ENCODE assay signal across 8 cellular contexts in the genomic region with DNA sequence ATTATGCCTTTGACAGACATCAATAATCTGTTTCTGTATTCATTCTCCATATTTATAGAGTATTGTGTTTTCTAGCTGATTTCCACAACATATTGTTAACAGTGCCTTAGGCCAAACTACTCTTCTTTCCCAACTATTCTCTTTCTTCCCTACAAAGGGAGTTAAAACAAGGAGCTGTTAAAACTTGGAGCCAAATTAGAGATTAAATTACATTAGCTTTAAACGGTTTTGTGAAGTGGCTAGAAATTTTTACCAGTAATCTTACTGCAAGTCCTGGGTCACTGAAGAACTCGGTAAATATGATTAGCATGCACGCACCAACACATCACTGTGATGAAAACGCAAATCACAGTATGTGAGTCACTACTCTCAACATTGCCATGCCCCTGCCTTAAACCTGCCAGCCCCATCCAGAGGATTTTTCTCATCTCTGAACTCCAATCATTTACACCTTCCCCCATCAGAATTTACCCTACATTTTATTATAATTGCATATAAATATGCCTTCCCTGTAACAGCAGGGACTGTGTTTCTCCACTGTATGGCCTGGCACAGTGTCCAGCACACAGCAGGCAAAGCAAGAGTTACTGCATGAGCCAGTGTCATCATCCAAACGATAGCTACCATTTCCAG. TPM values are rescaled to one million over a fixed set of nuclear protein-coding genes. Genes with fewer than 3 reads are reported as not detected.
A peak's percentile ranks its signal among the peaks of the same experiment; 100 is the strongest.
DNase-seq lines count a peak whose midpoint lies in the region; ATAC-seq and TF ChIP-seq lines count a peak whose summit lies in the region.

No MANE protein-coding gene starts in this region.

- DNase-seq in heart right ventricle (no peak), left ventricle myocardium superior (no peak), epithelial cell of proximal tubule (ENCODE audit: low read depth) (no peak), middle frontal gyrus (ENCODE audit: extremely low spot score, low spot score) (no peak)

- H3K27me3 ChIP-seq in heart right ventricle (no peaks in the 10 kb centered on the region), neutrophil (no peaks in the 10 kb centered on the region)

- intact Hi-C loops in heart right ventricle (cut with DNase I) = loop anchor here in 7 of 10 donors (2.0 to 10.0 kb wide), 5 partner anchors 43 to 549 kb away; partner anchors contain the start of genes CENPL (in 3 of the 7), DARS2 (in 3 of the 7) and RC3H1 (in 1 of the 7)
- intact Hi-C loops in left ventricle myocardium superior (cut with micrococcal nuclease) = no loop called here

- ATAC-seq in heart right ventricle (no peak), left ventricle myocardium superior (no peak), SK-N-SH treated with all-trans-retinoic acid at 6 μM for 48 hours (peak; percentile 30), GM21529 (IDR thresholded peaks at IDR 0.05; ENCODE audit: unreplicated experiment) (no peak), HG03039 (IDR thresholded peaks at IDR 0.05; ENCODE audit: unreplicated experiment) (no peak)

- peaks cover 0 to 10% (median 2%) of the 10 kb centered on the region in 11 donors for H3K9me3 ChIP-seq in heart right ventricle
- no peaks in the 10 kb centered on the region for H3K9me3 ChIP-seq in neutrophil

- peaks cover 0 to 14% (median 0%) of the 10 kb centered on the region in 9 donors for H3K36me3 ChIP-seq in heart right ventricle
- no peaks in the 10 kb centered on the region for H3K36me3 ChIP-seq in neutrophil

- no peak for TF ChIP-seq CTCF in heart right ventricle (IDR thresholded peaks at IDR 0.05)
- no peak for TF ChIP-seq CTCF in epithelial cell of proximal tubule (conservative IDR thresholded peaks at IDR 0.05; ENCODE audit: low read depth, low read length)
- no peak for TF ChIP-seq CTCF in neutrophil (IDR thresholded peaks at IDR 0.05)

- WGBS in heart right ventricle, 2 donors = 28 to 38% methylated on average over 5 of the region's 5 CpGs

- peaks cover 4 to 65% (median 37%) of the 10 kb centered on the region in 9 donors for H3K4me1 ChIP-seq in heart right ventricle
- H3K4me1 ChIP-seq in neutrophil (ENCODE audit: control insufficient read depth in 1 of 2, insufficient read depth in 1 of 2, low read depth in 1 of 2, low read length in 1 of 2) = peaks cover 40 to 53% of the 10 kb centered on the region in 2 experiments

- H3K27ac ChIP-seq in heart right ventricle (peak overlapping the region in 9 of 10 donors; percentile 83 to 96 (median 91)), neutrophil (peak overlapping the region; percentile 95)

- H3K4me3 ChIP-seq in heart right ventricle (peak overlapping the region in 9 of 10 donors; percentile 51 to 95 (median 86)), epithelial cell of proximal tubule (ENCODE audit: low read depth, low read length) (peak overlapping the region; percentile 82), neutrophil (ENCODE audit: low read depth in 1 of 2, low read length in 1 of 2) (peak overlapping the region; percentile 90 to 95)

TF ChIP-seq in SK-N-SH treated with all-trans-retinoic acid at 6 μM for 48 hours, 23 proteins besides CTCF, POLR2A, EP300 and RAD21:
- TF ChIP-seq ESRRG (CRISPR knock-in tag; IDR thresholded peaks at IDR 0.05) (no peak), BACH2 (CRISPR knock-in tag; IDR thresholded peaks at IDR 0.05; ENCODE audit: borderline replicate concordance) (no peak), CSDC2 (CRISPR knock-in tag; IDR thresholded peaks at IDR 0.05) (no peak), ZC3H10 (CRISPR knock-in tag; IDR thresholded peaks at IDR 0.05) (no peak), ZNF70 (CRISPR knock-in tag; IDR thresholded peaks at IDR 0.05) (no peak), SNAI2 (CRISPR knock-in tag; IDR thresholded peaks at IDR 0.05) (no peak), ZNF565 (CRISPR knock-in tag; conservative IDR thresholded peaks at IDR 0.05; ENCODE audit: low read depth) (no peak), ZFP3 (CRISPR knock-in tag; IDR thresholded peaks at IDR 0.05) (no peak), ARNTL (CRISPR knock-in tag; IDR thresholded peaks at IDR 0.05; ENCODE audit: borderline replicate concordance, low read depth) (no peak), ZNF8 (CRISPR knock-in tag; IDR thresholded peaks at IDR 0.05) (no peak)
- TF ChIP-seq, protein P1, sequence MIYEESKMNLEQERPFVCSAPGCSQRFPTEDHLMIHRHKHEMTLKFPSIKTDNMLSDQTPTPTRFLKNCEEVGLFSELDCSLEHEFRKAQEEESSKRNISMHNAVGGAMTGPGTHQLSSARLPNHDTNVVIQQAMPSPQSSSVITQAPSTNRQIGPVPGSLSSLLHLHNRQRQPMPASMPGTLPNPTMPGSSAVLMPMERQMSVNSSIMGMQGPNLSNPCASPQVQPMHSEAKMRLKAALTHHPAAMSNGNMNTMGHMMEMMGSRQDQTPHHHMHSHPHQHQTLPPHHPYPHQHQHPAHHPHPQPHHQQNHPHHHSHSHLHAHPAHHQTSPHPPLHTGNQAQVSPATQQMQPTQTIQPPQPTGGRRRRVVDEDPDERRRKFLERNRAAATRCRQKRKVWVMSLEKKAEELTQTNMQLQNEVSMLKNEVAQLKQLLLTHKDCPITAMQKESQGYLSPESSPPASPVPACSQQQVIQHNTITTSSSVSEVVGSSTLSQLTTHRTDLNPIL (CRISPR knock-in tag; IDR thresholded peaks at IDR 0.05; ENCODE audit: low read depth) = no peak
- TF ChIP-seq, protein P2, sequence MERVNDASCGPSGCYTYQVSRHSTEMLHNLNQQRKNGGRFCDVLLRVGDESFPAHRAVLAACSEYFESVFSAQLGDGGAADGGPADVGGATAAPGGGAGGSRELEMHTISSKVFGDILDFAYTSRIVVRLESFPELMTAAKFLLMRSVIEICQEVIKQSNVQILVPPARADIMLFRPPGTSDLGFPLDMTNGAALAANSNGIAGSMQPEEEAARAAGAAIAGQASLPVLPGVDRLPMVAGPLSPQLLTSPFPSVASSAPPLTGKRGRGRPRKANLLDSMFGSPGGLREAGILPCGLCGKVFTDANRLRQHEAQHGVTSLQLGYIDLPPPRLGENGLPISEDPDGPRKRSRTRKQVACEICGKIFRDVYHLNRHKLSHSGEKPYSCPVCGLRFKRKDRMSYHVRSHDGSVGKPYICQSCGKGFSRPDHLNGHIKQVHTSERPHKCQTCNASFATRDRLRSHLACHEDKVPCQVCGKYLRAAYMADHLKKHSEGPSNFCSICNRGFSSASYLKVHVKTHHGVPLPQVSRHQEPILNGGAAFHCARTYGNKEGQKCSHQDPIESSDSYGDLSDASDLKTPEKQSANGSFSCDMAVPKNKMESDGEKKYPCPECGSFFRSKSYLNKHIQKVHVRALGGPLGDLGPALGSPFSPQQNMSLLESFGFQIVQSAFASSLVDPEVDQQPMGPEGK (CRISPR knock-in tag; IDR thresholded peaks at IDR 0.05; ENCODE audit: borderline replicate concordance) = no peak
- TF ChIP-seq, protein P3, sequence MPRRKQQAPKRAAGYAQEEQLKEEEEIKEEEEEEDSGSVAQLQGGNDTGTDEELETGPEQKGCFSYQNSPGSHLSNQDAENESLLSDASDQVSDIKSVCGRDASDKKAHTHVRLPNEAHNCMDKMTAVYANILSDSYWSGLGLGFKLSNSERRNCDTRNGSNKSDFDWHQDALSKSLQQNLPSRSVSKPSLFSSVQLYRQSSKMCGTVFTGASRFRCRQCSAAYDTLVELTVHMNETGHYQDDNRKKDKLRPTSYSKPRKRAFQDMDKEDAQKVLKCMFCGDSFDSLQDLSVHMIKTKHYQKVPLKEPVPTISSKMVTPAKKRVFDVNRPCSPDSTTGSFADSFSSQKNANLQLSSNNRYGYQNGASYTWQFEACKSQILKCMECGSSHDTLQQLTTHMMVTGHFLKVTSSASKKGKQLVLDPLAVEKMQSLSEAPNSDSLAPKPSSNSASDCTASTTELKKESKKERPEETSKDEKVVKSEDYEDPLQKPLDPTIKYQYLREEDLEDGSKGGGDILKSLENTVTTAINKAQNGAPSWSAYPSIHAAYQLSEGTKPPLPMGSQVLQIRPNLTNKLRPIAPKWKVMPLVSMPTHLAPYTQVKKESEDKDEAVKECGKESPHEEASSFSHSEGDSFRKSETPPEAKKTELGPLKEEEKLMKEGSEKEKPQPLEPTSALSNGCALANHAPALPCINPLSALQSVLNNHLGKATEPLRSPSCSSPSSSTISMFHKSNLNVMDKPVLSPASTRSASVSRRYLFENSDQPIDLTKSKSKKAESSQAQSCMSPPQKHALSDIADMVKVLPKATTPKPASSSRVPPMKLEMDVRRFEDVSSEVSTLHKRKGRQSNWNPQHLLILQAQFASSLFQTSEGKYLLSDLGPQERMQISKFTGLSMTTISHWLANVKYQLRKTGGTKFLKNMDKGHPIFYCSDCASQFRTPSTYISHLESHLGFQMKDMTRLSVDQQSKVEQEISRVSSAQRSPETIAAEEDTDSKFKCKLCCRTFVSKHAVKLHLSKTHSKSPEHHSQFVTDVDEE (CRISPR knock-in tag; IDR thresholded peaks at IDR 0.05) = no peak

RNA-seq across cellular contexts. Expression of gene PRDX6, which starts 1.5 kb away (rescaled TPM):
- total RNA-seq in heart right ventricle (100 to 1,000 TPM; 215 to 698 (median 325) TPM), left ventricle myocardium superior (529 TPM), epithelial cell of proximal tubule (237 and 262 TPM in 2 replicates)
- 100 to 1,000 TPM; 426 to 640 TPM for polyA plus RNA-seq in heart right ventricle
